Comparison of ENCODE assay signal across 10 cellular contexts in the genomic region with DNA sequence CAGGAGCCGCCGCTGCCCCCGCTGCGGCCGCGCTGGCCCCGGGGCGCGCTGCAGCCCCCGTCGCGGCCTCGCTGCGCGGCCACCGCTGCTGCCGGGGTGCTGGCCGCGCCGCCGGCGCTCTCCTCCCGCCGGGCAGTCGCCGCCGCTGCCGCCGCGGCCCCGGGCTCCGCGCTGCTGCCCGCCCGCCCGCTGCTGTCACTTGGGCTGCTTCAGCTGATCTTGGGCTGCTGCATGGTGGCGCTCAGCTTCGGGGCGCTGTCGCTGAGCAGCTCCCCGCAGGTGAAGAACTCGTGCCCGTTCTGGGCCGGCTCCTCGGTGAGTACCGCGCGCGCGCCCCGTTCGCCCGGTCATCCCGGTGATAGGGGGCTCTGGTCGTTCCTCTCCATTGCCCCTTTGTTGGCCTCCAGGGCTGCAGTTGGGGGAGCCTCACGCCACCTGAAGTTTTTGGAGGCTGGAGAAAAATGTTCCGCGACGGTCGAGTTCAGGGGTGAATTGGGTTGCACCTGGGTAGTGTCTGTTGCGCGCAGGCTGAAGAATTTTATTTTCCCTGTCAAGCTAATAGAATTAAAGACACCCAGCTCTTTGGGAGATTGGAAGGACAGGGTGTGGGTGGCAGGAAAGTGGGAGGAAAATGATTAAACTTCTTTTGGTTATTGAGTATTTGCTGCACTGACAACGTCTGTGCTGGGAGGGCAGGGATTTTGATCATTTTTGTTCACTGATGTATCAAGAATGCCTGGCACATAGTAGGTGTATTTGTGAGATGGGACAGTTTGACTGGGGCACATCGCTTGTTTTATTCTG. TPM values are rescaled to one million over a fixed set of nuclear protein-coding genes. Genes with fewer than 3 reads are reported as not detected.
DNase-seq lines count a peak whose midpoint lies in the region; ATAC-seq and FAIRE-seq lines count a peak whose summit lies in the region.
"Had no signal": no experiment of that assay in that cellular context is flagged by ENCODE, and none has a peak within 500 bp of the region (broad histone marks: within the 10 kb centered on the region; RNA-seq: fewer than 3 reads in every experiment).

No MANE protein-coding gene starts in this region.

- H3K27me3 ChIP-seq in iPS-15b (ENCODE audit: control insufficient read depth, insufficient read depth, low read length): peaks cover 28% of the 10 kb centered on the region
- peaks cover 2 to 12% of the 10 kb centered on the region in 2 donors for H3K27me3 ChIP-seq in small intestine (ENCODE audit: control insufficient read depth in 2 of 2, insufficient read depth in 2 of 2, low read length in 2 of 2)

- ATAC-seq in GM18517 (IDR thresholded peaks at IDR 0.05; ENCODE audit: unreplicated experiment) (no peak), HG03280 (IDR thresholded peaks at IDR 0.05; ENCODE audit: unreplicated experiment) (no peak)

- H3K27ac ChIP-seq in small intestine (ENCODE audit: low read depth in 1 of 2, low read length in 1 of 2): no peak overlapping the region
- H3K27ac ChIP-seq: epithelial cell of prostate had no signal

- peak; percentile 54 for DNase-seq in DMS53 (lab: John Stamatoyannopoulos, UW)
- no peak for DNase-seq in DMS53 treated with DMSO at 0.1 percent for 48 hours (lab: John Stamatoyannopoulos, UW; ENCODE audit: unreplicated experiment)
- peak; percentile 21 to 28 for DNase-seq in activated T-cell treated with anti-CD3 and anti-CD28 coated beads, Interleukin-2, amount 50 U/mL, for 48 hours
- peak; percentile 38 for DNase-seq in small intestine
- DNase-seq in pons (ENCODE audit: low spot score): no peak

- H3K9me3 ChIP-seq in iPS-15b (ENCODE audit: control insufficient read depth, insufficient read depth, low read length) (no peaks in the 10 kb centered on the region), small intestine (ENCODE audit: control insufficient read depth, low read depth) (no peaks in the 10 kb centered on the region)

- 4 to 6% (median 4%) methylated on average over 32 to 64 of the region's 64 CpGs for WGBS in small intestine, 3 donors

- H3K4me3 ChIP-seq in iPS-15b (ENCODE audit: low read depth, low read length) (peak overlapping the region; percentile 53), small intestine (ENCODE audit: low read depth in 1 of 2, low read length in 2 of 2) (peak overlapping the region in 1 of 2 donors; percentile 56)

- no peak overlapping the region for H3K9ac ChIP-seq in iPS-15b (ENCODE audit: low read depth, low read length)

- H3K36me3 ChIP-seq in iPS-15b (ENCODE audit: control insufficient read depth, insufficient read depth, low read length) (no peaks in the 10 kb centered on the region), small intestine (ENCODE audit: control insufficient read depth in 2 of 2, insufficient read depth in 2 of 2, low read length in 2 of 2) (no peaks in the 10 kb centered on the region)

- FAIRE-seq in small intestine (lab: Jason Lieb, UNC): no peak
- FAIRE-seq: A204.1 had no signal

- H3K4me1 ChIP-seq in iPS-15b (ENCODE audit: control insufficient read depth, insufficient read depth, low read length) (peaks cover 4% of the 10 kb centered on the region), small intestine (ENCODE audit: control insufficient read depth in 2 of 2, insufficient read depth in 1 of 2, low read depth in 1 of 2, low read length in 1 of 2) (peaks cover 0 to 3% of the 10 kb centered on the region in 2 donors)

RNA-seq across cellular contexts. Expression of a gene that starts 0.6 kb away (rescaled TPM):
- polyA plus RNA-seq in small intestine: 1 to 10 TPM in 1 of 3 donors, not detected in 2; 2.1 TPM

Comparison
In these comparisons a context has a peak if more than half of its experiments do, and no peak if none do; other contexts are left out.
1. DNase-seq: peak in DMS53 (single experiment), activated T-cell treated with anti-CD3 and anti-CD28 coated beads, Interleukin-2, amount 50 U/mL, for 48 hours (2 of 2) and small intestine (single experiment); none in DMS53 treated with DMSO at 0.1 percent for 48 hours (single experiment) and pons (single experiment).